ENCODE assay signal across 32 cellular contexts in the genomic region with DNA sequence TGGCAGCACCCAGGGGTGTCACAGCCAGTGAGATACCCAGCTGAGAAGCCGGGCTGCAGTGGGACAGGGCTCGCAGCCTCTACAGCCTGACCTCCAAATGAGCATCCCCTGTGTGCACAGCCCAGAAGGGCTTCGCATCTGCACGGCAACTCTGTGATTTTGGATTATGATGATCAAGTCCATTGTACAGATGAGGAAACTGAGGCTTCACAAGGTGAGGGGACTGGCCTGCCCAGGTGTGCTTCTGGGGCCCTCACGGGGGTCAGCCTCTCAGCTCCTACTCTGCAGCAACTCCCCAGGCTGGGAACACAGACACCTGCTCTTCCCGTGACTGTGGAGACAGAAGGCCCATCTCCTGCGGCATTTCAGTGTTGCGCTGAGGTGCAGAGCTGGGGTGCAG. TPM values are rescaled to one million over a fixed set of nuclear protein-coding genes. Genes with fewer than 3 reads are reported as not detected.
"Had no signal": no experiment of that assay in that cellular context is flagged by ENCODE, and none has a peak within 500 bp of the region (broad histone marks: within the 10 kb centered on the region; RNA-seq: fewer than 3 reads in every experiment).

No MANE protein-coding gene starts in this region.

- H3K27ac ChIP-seq: adrenal gland, body of pancreas, brain microvascular endothelial cell, breast epithelium, VCaP had no signal

- H3K4me1 ChIP-seq: adrenal gland, body of pancreas, breast epithelium had no signal

- H3K27me3 Mint-ChIP-seq: activated CD4-positive, alpha-beta memory T cell treated with anti-CD3 and anti-CD28 coated beads for 36 hours; activated naive CD8-positive, alpha-beta T cell treated with anti-CD3 and anti-CD28 coated beads for 36 hours had no signal

- H3K4me3 Mint-ChIP-seq: activated B cell treated with CpG ODN at 0.5 μM for 24 hours; activated CD4-positive, alpha-beta memory T cell treated with anti-CD3 and anti-CD28 coated beads for 36 hours; activated CD4-positive, alpha-beta T cell treated with anti-CD3 and anti-CD28 coated beads, Interleukin-2, amount 10 ng/mL, durations not matched to agents 24 days and 14 days; activated CD8-positive, alpha-beta T cell treated with anti-CD3 and anti-CD28 coated beads for 36 hours; activated naive CD4-positive, alpha-beta T cell treated with anti-CD3 and anti-CD28 coated beads for 36 hours; activated naive CD8-positive, alpha-beta T cell treated with anti-CD3 and anti-CD28 coated beads for 36 hours; activated T-cell treated with anti-CD3 and anti-CD28 coated beads, Interleukin-2, amount 50 U/mL, for 4 hours; activated T-cell treated with anti-CD3 and anti-CD28 coated beads, Interleukin-2, amount 50 U/mL, for 72 hours; activated T-helper 1 cell treated with anti-CD3 and anti-CD28 coated beads, Interleukin-12 subunit alpha, Interleukin-12 subunit beta, Interleukin-2, Interleukin-4 antibody, amounts not matched to agents 30 ng/mL and 10 ng/mL and 1 ng/mL, durations not matched to agents 14 hours and 24 hours and 36 hours; activated T-helper 17 cell treated with anti-CD3 and anti-CD28 coated beads, Interleukin-2, amount 50 U/mL, for 72 hours; T-helper 1 cell treated with Interleukin-12 subunit alpha and Interleukin-12 subunit beta and Interleukin-4 antibody, amounts not matched to agents 30 μg/mL and 1 μg/mL, for 36 hours; T-helper 2 cell treated with Interferon-gamma antibody and Interleukin-4, amounts not matched to agents 5 μg/mL and 100 μg/mL, for 36 hours had no signal

- H3K9me3 Mint-ChIP-seq: activated B cell treated with CpG ODN at 0.5 μM for 24 hours; activated CD4-positive, alpha-beta memory T cell treated with anti-CD3 and anti-CD28 coated beads for 36 hours; activated CD4-positive, alpha-beta T cell treated with anti-CD3 and anti-CD28 coated beads, Interleukin-2, amount 10 ng/mL, durations not matched to agents 24 days and 14 days; activated CD8-positive, alpha-beta T cell treated with anti-CD3 and anti-CD28 coated beads for 36 hours; activated naive CD4-positive, alpha-beta T cell treated with anti-CD3 and anti-CD28 coated beads for 36 hours; activated naive CD8-positive, alpha-beta T cell treated with anti-CD3 and anti-CD28 coated beads for 36 hours; activated T-cell treated with anti-CD3 and anti-CD28 coated beads, Interleukin-2, amount 50 U/mL, for 4 hours; activated T-cell treated with anti-CD3 and anti-CD28 coated beads, Interleukin-2, amount 50 U/mL, for 72 hours; activated T-helper 1 cell treated with anti-CD3 and anti-CD28 coated beads, Interleukin-12 subunit alpha, Interleukin-12 subunit beta, Interleukin-2, Interleukin-4 antibody, amounts not matched to agents 30 ng/mL and 10 ng/mL and 1 ng/mL, durations not matched to agents 14 hours and 24 hours and 36 hours; activated T-helper 17 cell treated with anti-CD3 and anti-CD28 coated beads, Interleukin-2, amount 50 U/mL, for 72 hours; T-helper 1 cell treated with Interleukin-12 subunit alpha and Interleukin-12 subunit beta and Interleukin-4 antibody, amounts not matched to agents 30 μg/mL and 1 μg/mL, for 36 hours; T-helper 2 cell treated with Interferon-gamma antibody and Interleukin-4, amounts not matched to agents 5 μg/mL and 100 μg/mL, for 36 hours had no signal

- H3K4me1 Mint-ChIP-seq: activated CD4-positive, alpha-beta T cell treated with anti-CD3 and anti-CD28 coated beads, Interleukin-2, amount 10 ng/mL, durations not matched to agents 24 days and 14 days; activated T-helper 17 cell treated with anti-CD3 and anti-CD28 coated beads, Interleukin-2, amount 50 U/mL, for 72 hours had no signal

- H3K9me3 ChIP-seq: adrenal gland, body of pancreas, breast epithelium had no signal

- DNase-seq: activated B cell treated with CpG ODN at 0.5 μM for 24 hours; activated CD4-positive, alpha-beta T cell treated with anti-CD3 and anti-CD28 coated beads for 4 hours; activated CD4-positive, alpha-beta T cell treated with anti-CD3 and anti-CD28 coated beads, Interleukin-2, amount 50 U/mL, for 1 hour; activated CD4-positive, alpha-beta T cell treated with anti-CD3 and anti-CD28 coated beads, Interleukin-2, amount 50 U/mL, for 4 hours; activated CD4-positive, CD25-positive, alpha-beta regulatory T cell treated with anti-CD3 and anti-CD28 coated beads, Interleukin-2, amount 50 U/mL, for 72 hours; activated CD8-positive, alpha-beta memory T cell treated with anti-CD3 and anti-CD28 coated beads, Interleukin-2, amount 50 U/mL, for 4 hours; activated gamma-delta T cell treated with Interleukin-2 at 50 U/mL for 16 hours; activated T-cell treated with anti-CD3 and anti-CD28 coated beads for 4 hours; activated T-cell treated with anti-CD3 and anti-CD28 coated beads, Interleukin-2, amount 50 U/mL, for 4 hours; adrenal gland; amniotic stem cell; aorta; body of pancreas; brain microvascular endothelial cell; central memory CD4-positive, alpha-beta T cell; T-helper 1 cell; T-helper 2 cell; T-helper 9 cell had no signal

- H3K27ac Mint-ChIP-seq: activated B cell treated with CpG ODN at 0.5 μM for 24 hours; activated CD4-positive, alpha-beta memory T cell treated with anti-CD3 and anti-CD28 coated beads for 36 hours; activated CD4-positive, alpha-beta T cell treated with anti-CD3 and anti-CD28 coated beads, Interleukin-2, amount 10 ng/mL, durations not matched to agents 24 days and 14 days; activated CD8-positive, alpha-beta T cell treated with anti-CD3 and anti-CD28 coated beads for 36 hours; activated naive CD4-positive, alpha-beta T cell treated with anti-CD3 and anti-CD28 coated beads for 36 hours; activated naive CD8-positive, alpha-beta T cell treated with anti-CD3 and anti-CD28 coated beads for 36 hours; activated T-cell treated with anti-CD3 and anti-CD28 coated beads, Interleukin-2, amount 50 U/mL, for 72 hours; activated T-helper 1 cell treated with anti-CD3 and anti-CD28 coated beads, Interleukin-12 subunit alpha, Interleukin-12 subunit beta, Interleukin-2, Interleukin-4 antibody, amounts not matched to agents 30 ng/mL and 10 ng/mL and 1 ng/mL, durations not matched to agents 14 hours and 24 hours and 36 hours; activated T-helper 17 cell treated with anti-CD3 and anti-CD28 coated beads, Interleukin-2, amount 50 U/mL, for 72 hours; T-helper 1 cell treated with Interleukin-12 subunit alpha and Interleukin-12 subunit beta and Interleukin-4 antibody, amounts not matched to agents 30 μg/mL and 1 μg/mL, for 36 hours; T-helper 2 cell treated with Interferon-gamma antibody and Interleukin-4, amounts not matched to agents 5 μg/mL and 100 μg/mL, for 36 hours had no signal

- FAIRE-seq: astrocyte, TTC549 had no signal

- ATAC-seq: body of pancreas had no signal

- H3K36me3 Mint-ChIP-seq: activated CD4-positive, alpha-beta memory T cell treated with anti-CD3 and anti-CD28 coated beads for 36 hours; activated naive CD8-positive, alpha-beta T cell treated with anti-CD3 and anti-CD28 coated beads for 36 hours had no signal

- H3K36me3 ChIP-seq: adrenal gland, brain microvascular endothelial cell, breast epithelium had no signal

- H3K4me3 ChIP-seq: adrenal gland, body of pancreas, breast epithelium had no signal

- H3K27me3 ChIP-seq: brain microvascular endothelial cell had no signal

RNA-seq across cellular contexts. Expression of gene HES5, which starts 8.8 kb away (rescaled TPM):
- total RNA-seq: activated B cell treated with CpG ODN at 0.5 μM for 24 hours; activated CD4-positive, alpha-beta T cell treated with anti-CD3 and anti-CD28 coated beads, Interleukin-2, amount 10 ng/mL, durations not matched to agents 24 days and 14 days; activated CD8-positive, alpha-beta T cell treated with anti-CD3 and anti-CD28 coated beads for 36 hours; activated naive CD4-positive, alpha-beta T cell treated with anti-CD3 and anti-CD28 coated beads for 36 hours; activated T-cell treated with anti-CD3 and anti-CD28 coated beads, Interleukin-2, amount 50 U/mL, for 4 hours; activated T-helper 1 cell treated with anti-CD3 and anti-CD28 coated beads, Interleukin-12 subunit alpha, Interleukin-12 subunit beta, Interleukin-2, Interleukin-4 antibody, amounts not matched to agents 30 ng/mL and 10 ng/mL and 1 ng/mL, durations not matched to agents 14 hours and 24 hours and 36 hours; activated T-helper 17 cell treated with anti-CD3 and anti-CD28 coated beads, Interleukin-2, amount 50 U/mL, for 72 hours; adrenal gland; astrocyte; body of pancreas; breast epithelium had no signal
- polyA plus RNA-seq: adrenal gland, aorta had no signal
